ENCODE assay signal across 8 cellular contexts in genomic region chr13:44237276-44237767, GRCh38.
DNase-seq lines count a peak whose midpoint lies in the region; ATAC-seq, FAIRE-seq and TF ChIP-seq lines count a peak whose summit lies in the region.

No MANE protein-coding gene starts in this region.

- FAIRE-seq in urothelium cell line (lab: Jason Lieb, UNC): no peak

- POLR2A ChIA-PET in HCT116 (lab: Charles Lee): interaction anchor here (1.5 to 2.3 kb wide), 2 partner anchors 197 to 199 kb away, joined by 6 to 12 read pairs; no protein-coding TSS in a partner anchor

- intact Hi-C loops in HCT116 (cut with micrococcal nuclease): no loop called here
- intact Hi-C loops in esophagus squamous epithelium (cut with DNase I): no loop called here

- peak overlapping the region; percentile 78 for H2AFZ ChIP-seq in HCT116 (ENCODE audit: low read depth, low read length, poor library complexity, severe bottlenecking)

- TF ChIP-seq CTCF in GM10266 (IDR thresholded peaks at IDR 0.05; ENCODE audit: control insufficient read depth, insufficient read depth, low read depth, missing control alignments) (no peak), HCT116 (IDR thresholded peaks at IDR 0.05 in 2 of 3, conservative IDR thresholded peaks at IDR 0.05 in 1 of 3; ENCODE audit: borderline replicate concordance in 1 of 3, insufficient read depth in 1 of 3, low read depth in 2 of 3, low read length in 2 of 3) (no peak), esophagus squamous epithelium (IDR thresholded peaks at IDR 0.05) (no peak)

- peaks cover 10 to 44% of the 10 kb centered on the region in 2 experiments for H3K4me1 ChIP-seq in HCT116 (ENCODE audit: control insufficient read depth in 1 of 2, insufficient read depth in 2 of 2, low read length in 2 of 2)
- peaks cover 18 to 52% (median 36%) of the 10 kb centered on the region in 3 donors for H3K4me1 ChIP-seq in esophagus squamous epithelium

- H3K27ac ChIP-seq in HCT116 (ENCODE audit: low read depth, low read length) (no peak overlapping the region), esophagus squamous epithelium (peak overlapping the region; percentile 73 to 94 (median 88))

- H3K4me3 ChIP-seq in HCT116 (replicated peaks in 1 of 2; ENCODE audit: low read depth in 1 of 2, low read length in 2 of 2): no peak overlapping the region
- no peak overlapping the region for H3K4me3 ChIP-seq in esophagus squamous epithelium

- H3K9ac ChIP-seq in HCT116 (ENCODE audit: low read length): no peak overlapping the region

- H3K36me3 ChIP-seq in HCT116 (ENCODE audit: control insufficient read depth in 1 of 2, insufficient read depth in 2 of 2, low read length in 2 of 2): no peaks in the 10 kb centered on the region
- no peaks in the 10 kb centered on the region for H3K36me3 ChIP-seq in esophagus squamous epithelium

- no peaks in the 10 kb centered on the region for H3K79me2 ChIP-seq in HCT116 (ENCODE audit: insufficient read depth, low read length)

- H3K9me3 ChIP-seq in HCT116 (ENCODE audit: control insufficient read depth in 1 of 2, insufficient read depth in 1 of 2, low read depth in 1 of 2, low read length in 2 of 2): no peaks in the 10 kb centered on the region
- no peaks in the 10 kb centered on the region for H3K9me3 ChIP-seq in esophagus squamous epithelium

- RAD21 ChIA-PET in HCT116 (lab: Charles Lee; ENCODE audit: low non-redundant PET in 1 of 2, low total read pairs in 2 of 2, uncharacterized antibody in 2 of 2, unreplicated experiment in 2 of 2): no interaction called here

- H3K27me3 ChIP-seq in HCT116 (ENCODE audit: insufficient read depth, low read length) (no peaks in the 10 kb centered on the region), esophagus squamous epithelium (no peaks in the 10 kb centered on the region)

- no peaks in the 10 kb centered on the region for H3K9me2 ChIP-seq in HCT116 (ENCODE audit: insufficient read depth)

- DNase-seq in GM10266 (ENCODE audit: extremely low spot score) (peak; percentile 44), HCT116 (ENCODE audit: low read depth, low spot score) (no peak), esophagus squamous epithelium (lab: John Stamatoyannopoulos, UW) (no peak), nucleus accumbens (lab: John Stamatoyannopoulos, UW) (peak in 38 of 56 donors; percentile 17 to 83 (median 40)), iPS-NIHi7 (ENCODE audit: extremely low spot score) (no peak), DMS 273 treated with DMSO at 0.1 percent for 48 hours (lab: John Stamatoyannopoulos, UW) (no peak), urothelium cell line (ENCODE audit: low spot score) (no peak)

- CTCF ChIA-PET in HCT116 (lab: Charles Lee): no interaction called here

- no TSS peak for BruUV-seq in HCT116 (replicated peaks; lab: Mats Ljungman, UMichigan)

- H3K4me2 ChIP-seq in HCT116 (ENCODE audit: low read length): peak overlapping the region; percentile 17; the same call in 1 of the 2 replicates

- TF ChIP-seq POLR2A in HCT116 (IDR thresholded peaks at IDR 0.05; ENCODE audit: borderline replicate concordance, extremely low read depth, insufficient read depth, insufficient read length): no peak
- no peak for TF ChIP-seq POLR2A in esophagus squamous epithelium (IDR thresholded peaks at IDR 0.05)

- 18 to 32% methylated on average over 4 of the region's 4 CpGs for WGBS in esophagus squamous epithelium, 2 donors

- no peaks in the 10 kb centered on the region for H4K20me1 ChIP-seq in HCT116 (ENCODE audit: insufficient read depth)

- ATAC-seq in HCT116: no peak
- peak; percentile 62 for ATAC-seq in SK-N-SH treated with all-trans-retinoic acid at 6 μM for 48 hours

- TF ChIP-seq RAD21 in HCT116 (IDR thresholded peaks at IDR 0.05; ENCODE audit: low read depth): no peak

TF ChIP-seq in HCT116, 20 proteins besides CTCF, POLR2A, EP300 and RAD21 (continues in another document):
- TF ChIP-seq POLR2AphosphoS5 (IDR thresholded peaks at IDR 0.05; ENCODE audit: low read depth, low read length) (no peak), TCF7L2 (IDR thresholded peaks at IDR 0.05; ENCODE audit: borderline replicate concordance, extremely low read depth, insufficient read depth, insufficient read length) (no peak), ELF1 (IDR thresholded peaks at IDR 0.05; ENCODE audit: borderline replicate concordance, low read depth) (no peak), CBX3 (IDR thresholded peaks at IDR 0.05; ENCODE audit: low read depth) (no peak), EZH2phosphoT487 (IDR thresholded peaks at IDR 0.05; ENCODE audit: borderline replicate concordance) (no peak), ZFX (IDR thresholded peaks at IDR 0.05) (no peak), JUND (IDR thresholded peaks at IDR 0.05) (no peak), ZNF274 (IDR thresholded peaks at IDR 0.05; ENCODE audit: low read depth, low read length) (no peak), SP1 (IDR thresholded peaks at IDR 0.05; ENCODE audit: low read depth) (no peak), REST (IDR thresholded peaks at IDR 0.05; ENCODE audit: low read depth) (no peak), SRF (IDR thresholded peaks at IDR 0.05; ENCODE audit: low read depth) (no peak)

TF ChIP-seq in SK-N-SH treated with all-trans-retinoic acid at 6 μM for 48 hours, 23 proteins besides CTCF, POLR2A, EP300 and RAD21:
- TF ChIP-seq POU6F1 (CRISPR knock-in tag; IDR thresholded peaks at IDR 0.05; ENCODE audit: borderline replicate concordance, low read depth): no peak

Comparison
In these comparisons a context has a peak if more than half of its experiments do, and no peak if none do; other contexts are left out.
1. DNase-seq: peak in GM10266 (single experiment) and nucleus accumbens (38 of 56); none in HCT116 (single experiment), esophagus squamous epithelium (single experiment), iPS-NIHi7 (single experiment), DMS 273 treated with DMSO at 0.1 percent for 48 hours (single experiment) and urothelium cell line (single experiment).